Comparison of ENCODE assay signal across 21 cellular contexts in genomic region chr20:15241696-15242095, GRCh38.
"Had no signal": no experiment of that assay in that cellular context is flagged by ENCODE, and none has a peak within 500 bp of the region (broad histone marks: within the 10 kb centered on the region; RNA-seq: fewer than 3 reads in every experiment).

No MANE protein-coding gene starts in this region.

- H3K9me3 ChIP-seq: adrenal gland, heart right ventricle had no signal

- H3K27me3 ChIP-seq: adrenal gland, cardiac muscle cell, heart right ventricle, neural progenitor cell had no signal

- DNase-seq: activated B cell treated with CpG ODN at 0.5 μM for 24 hours; activated CD4-positive, alpha-beta T cell treated with anti-CD3 and anti-CD28 coated beads for 36 hours; activated CD4-positive, alpha-beta T cell treated with anti-CD3 and anti-CD28 coated beads, Interleukin-2, amount 50 U/mL, for 4 hours; activated CD8-positive, alpha-beta memory T cell treated with anti-CD3 and anti-CD28 coated beads for 24 hours; activated CD8-positive, alpha-beta memory T cell treated with anti-CD3 and anti-CD28 coated beads, Interleukin-2, amount 50 U/mL, for 4 hours; activated T-cell treated with anti-CD3 and anti-CD28 coated beads, Interleukin-2, amount 50 U/mL, for 24 hours; adrenal gland; heart right ventricle; kidney; naive thymus-derived CD8-positive, alpha-beta T cell; retina; stimulated activated CD4-positive, alpha-beta T cell treated with anti-CD3 and anti-CD28 coated beads, Interleukin-4, amount 100 ng/mL, for 4 hours; stimulated activated naive CD8-positive, alpha-beta T cell treated with anti-CD3 and anti-CD28 coated beads, Interleukin-15, Interleukin-2, amounts not matched to agents 100 U/mL and 50 U/mL, for 24 hours; T-helper 17 cell had no signal

- H3K4me3 ChIP-seq: adrenal gland, cardiac muscle cell, heart right ventricle, lung, neural progenitor cell had no signal

- ATAC-seq: activated CD4-positive, alpha-beta T cell treated with anti-CD3 and anti-CD28 coated beads for 36 hours; activated naive CD4-positive, alpha-beta T cell treated with anti-CD3 and anti-CD28 coated beads, Interleukin-2, amount 50 U/mL, for 72 hours; activated T-helper 17 cell treated with anti-CD3 and anti-CD28 coated beads, Interleukin-2, amount 50 U/mL, for 72 hours; heart right ventricle; left lobe of liver; naive thymus-derived CD8-positive, alpha-beta T cell; stimulated activated naive CD8-positive, alpha-beta T cell treated with anti-CD3 and anti-CD28 coated beads, Interleukin-15, Interleukin-2, amounts not matched to agents 100 U/mL and 50 U/mL, for 24 hours; T-helper 17 cell had no signal

- H2AFZ ChIP-seq: neural progenitor cell had no signal

- H3K36me3 ChIP-seq: adrenal gland, cardiac muscle cell, heart right ventricle, neural progenitor cell had no signal

- H3K9ac ChIP-seq: neural progenitor cell had no signal

- H3K4me2 ChIP-seq: neural progenitor cell had no signal

- H3K27ac ChIP-seq: adrenal gland, cardiac muscle cell, epithelial cell of prostate, heart right ventricle, neural progenitor cell had no signal

- H3K4me1 ChIP-seq: adrenal gland, heart right ventricle, neural progenitor cell had no signal
